ENCODE assay signal across 14 cellular contexts in the genomic region with DNA sequence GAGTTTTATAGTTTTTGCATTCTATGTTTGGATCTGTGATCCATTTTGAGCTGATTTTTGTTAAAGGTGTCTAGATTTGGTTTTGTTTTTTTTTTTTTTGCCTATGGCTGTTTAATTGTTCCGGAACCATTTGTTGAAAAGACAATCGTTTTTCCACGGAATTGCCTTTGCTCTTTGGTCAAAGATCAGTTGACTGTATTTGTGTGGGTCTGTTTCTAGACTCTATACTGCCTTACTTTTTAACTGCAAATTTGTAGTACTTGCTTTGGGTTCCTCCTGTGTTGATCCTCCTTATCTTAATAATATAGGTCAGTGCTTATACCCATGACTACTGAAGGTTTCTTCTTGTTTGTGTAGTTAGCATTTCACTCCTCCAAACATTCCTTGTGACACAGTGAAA. TPM values are rescaled to one million over a fixed set of nuclear protein-coding genes. Genes with fewer than 3 reads are reported as not detected.
DNase-seq lines count a peak whose midpoint lies in the region; ATAC-seq, FAIRE-seq and TF ChIP-seq lines count a peak whose summit lies in the region.
"Had no signal": no experiment of that assay in that cellular context is flagged by ENCODE, and none has a peak within 500 bp of the region (broad histone marks: within the 10 kb centered on the region; RNA-seq: fewer than 3 reads in every experiment).

No MANE protein-coding gene starts in this region.

- H2BK15ac ChIP-seq in H9 (ENCODE audit: low read depth, low read length), result no peak overlapping the region

- DNase-seq in D721Med (ENCODE audit: insufficient read length, low spot score) (no peak), H9 (no peak), aorta (no peak), lower leg skin (ENCODE audit: low spot score in 2 of 2) (no peak)
- DNase-seq: ACHN; Calu3; CD4-positive, CD25-positive, alpha-beta regulatory T cell; DMS79 had no signal

- H3K79me2 ChIP-seq in H9 (ENCODE audit: insufficient read depth, low read length), result peaks cover 2% of the 10 kb centered on the region; the same call in 1 of the 2 replicates

- no peak overlapping the region for H3K14ac ChIP-seq in H9 (ENCODE audit: insufficient read depth, low read length)

- H3K27me3 ChIP-seq in H9 (ENCODE audit: insufficient read depth, low read length) (no peaks in the 10 kb centered on the region), iPS-18a (ENCODE audit: control insufficient read depth, insufficient read depth, low read length) (no peaks in the 10 kb centered on the region), aorta (ENCODE audit: control insufficient read depth in 1 of 2, insufficient read depth in 2 of 2, low read length in 1 of 2) (no peaks in the 10 kb centered on the region)
- H3K27me3 ChIP-seq: BLaER1 treated with 17β-estradiol and CSF1 and Interleukin-3, amounts not matched to agents 10 nM and 100 nM had no signal

- H3K27ac Mint-ChIP-seq in H9 (peak overlapping the region; percentile 26 to 92 (median 75); a peak in 5 of 7 replicates), nephron (peak overlapping the region in 2 of 3 experiments; percentile 45 to 76)
- H3K27ac Mint-ChIP-seq: CD4-positive, CD25-positive, alpha-beta regulatory T cell; IgD-negative memory B cell had no signal

- no peak for TF ChIP-seq POLR2A in lower leg skin (IDR thresholded peaks at IDR 0.05)

- WGBS in H9 (ENCODE audit: extremely low coverage, insufficient read length, low lambda C conversion rate), result no CpG with 5 or more reads among the region's 3 CpGs
- WGBS in aorta, 2 donors, result 75 to 90% methylated on average over 3 of the region's 3 CpGs
- 93 to 97% methylated on average over 3 of the region's 3 CpGs for WGBS in lower leg skin, 2 donors

- H3K27me3 Mint-ChIP-seq in H9 (ENCODE audit: low read depth) (no peaks in the 10 kb centered on the region), nephron (ENCODE audit: low read depth) (no peaks in the 10 kb centered on the region)
- H3K27me3 Mint-ChIP-seq: IgD-negative memory B cell had no signal

- H3K56ac ChIP-seq in H9 (ENCODE audit: insufficient read length, low read depth, low read length), result no peak overlapping the region

- no peaks in the 10 kb centered on the region for H3K23me2 ChIP-seq in H9 (ENCODE audit: insufficient read length, low read depth, low read length, poor library complexity, severe bottlenecking)

- H3K18ac ChIP-seq in H9 (ENCODE audit: insufficient read length, low read depth, low read length), result no peak overlapping the region

- H2BK12ac ChIP-seq in H9 (ENCODE audit: insufficient read length, low read depth, low read length), result no peak overlapping the region

- no peak overlapping the region for H3K4me3 Mint-ChIP-seq in H9
- H3K4me3 Mint-ChIP-seq in nephron, result no peak overlapping the region
- H3K4me3 Mint-ChIP-seq: CD4-positive, CD25-positive, alpha-beta regulatory T cell; IgD-negative memory B cell had no signal

- H2AK5ac ChIP-seq in H9 (ENCODE audit: insufficient read length, low read length), result no peak overlapping the region

- peaks cover 41 to 65% of the 10 kb centered on the region in 2 experiments for H3K4me1 Mint-ChIP-seq in H9
- H3K4me1 Mint-ChIP-seq in nephron, result peaks cover 32% of the 10 kb centered on the region

- no peak overlapping the region for H4K8ac ChIP-seq in H9 (replicated peaks; ENCODE audit: insufficient read length, low read depth, low read length)

- H4K20me1 ChIP-seq in H9 (ENCODE audit: control insufficient read depth, insufficient read depth, insufficient read length), result no peaks in the 10 kb centered on the region

- no peak overlapping the region for H3K4me2 ChIP-seq in H9 (ENCODE audit: insufficient read depth, insufficient read length, low read length)
- H3K4me2 ChIP-seq: BLaER1 treated with 17β-estradiol and CSF1 and Interleukin-3, amounts not matched to agents 10 nM and 100 nM had no signal

- H3K9me3 ChIP-seq in H9 (ENCODE audit: control insufficient read depth, low read depth, low read length), result no peaks in the 10 kb centered on the region
- no peaks in the 10 kb centered on the region for H3K9me3 ChIP-seq in iPS-18a (ENCODE audit: control insufficient read depth, low read depth, low read length)
- no peaks in the 10 kb centered on the region for H3K9me3 ChIP-seq in aorta (ENCODE audit: control insufficient read depth, low read length)

- no peak for ATAC-seq in aorta (ENCODE audit: low FRiP score)
- ATAC-seq in GM21723 (IDR thresholded peaks at IDR 0.05; ENCODE audit: unreplicated experiment), result no peak
- ATAC-seq: GM12878 had no signal

- H3K79me1 ChIP-seq in H9 (ENCODE audit: insufficient read depth, low read depth, low read length, poor library complexity, severe bottlenecking), result no peaks in the 10 kb centered on the region

- no peak overlapping the region for H4K5ac ChIP-seq in H9 (ENCODE audit: insufficient read length, low read depth, low read length)

- H3K4me3 ChIP-seq in iPS-18a (ENCODE audit: low read length) (no peak overlapping the region), aorta (ENCODE audit: low read length in 2 of 2) (no peak overlapping the region), lower leg skin (ENCODE audit: low read depth, poor library complexity, severe bottlenecking) (no peak overlapping the region)
- H3K4me3 ChIP-seq: BLaER1 treated with 17β-estradiol and CSF1 and Interleukin-3, amounts not matched to agents 10 nM and 100 nM; GM12878 had no signal

- no peak overlapping the region for H2BK20ac ChIP-seq in H9 (ENCODE audit: low read depth, low read length, poor library complexity, severe bottlenecking)

- no peaks in the 10 kb centered on the region for H3K9me3 Mint-ChIP-seq in H9
- H3K9me3 Mint-ChIP-seq in nephron, result peaks cover 6% of the 10 kb centered on the region

- no peak overlapping the region for H2AFZ ChIP-seq in H9 (ENCODE audit: low read length)

- H3K4ac ChIP-seq in H9 (ENCODE audit: low read depth, low read length), result no peak overlapping the region

- no peak for TF ChIP-seq CTCF in D721Med (IDR thresholded peaks at IDR 0.05; ENCODE audit: insufficient read depth, missing control alignments)
- no peak for TF ChIP-seq CTCF in H9 (conservative IDR thresholded peaks at IDR 0.05)
- no peak for TF ChIP-seq CTCF in nephron (IDR thresholded peaks at IDR 0.05; ENCODE audit: unreplicated experiment in 3 of 3)
- TF ChIP-seq CTCF in lower leg skin (IDR thresholded peaks at IDR 0.05), result no peak

- H3K9ac ChIP-seq in H9 (ENCODE audit: extremely low read depth, insufficient read length, low read length) (no peak overlapping the region), iPS-18a (ENCODE audit: low read length) (no peak overlapping the region)
- H3K9ac ChIP-seq: BLaER1 treated with 17β-estradiol and CSF1 and Interleukin-3, amounts not matched to agents 10 nM and 100 nM had no signal

- H3K4me1 ChIP-seq in H9 (ENCODE audit: insufficient read depth, low read length) (peaks cover 9% of the 10 kb centered on the region; the same call in 1 of the 2 replicates), iPS-18a (ENCODE audit: control insufficient read depth, low read depth, low read length) (peaks cover 30% of the 10 kb centered on the region), aorta (ENCODE audit: control insufficient read depth in 1 of 2, insufficient read depth in 2 of 2, low read length in 2 of 2) (no peaks in the 10 kb centered on the region)

- H3K36me3 ChIP-seq in iPS-18a (ENCODE audit: control insufficient read depth, low read depth, low read length) (no peaks in the 10 kb centered on the region), aorta (ENCODE audit: control insufficient read depth in 1 of 2, insufficient read depth in 2 of 2, low read length in 1 of 2) (no peaks in the 10 kb centered on the region)

- H3K23ac ChIP-seq in H9 (ENCODE audit: insufficient read length, low read depth, low read length), result no peak overlapping the region

- no peak overlapping the region for H2BK120ac ChIP-seq in H9 (ENCODE audit: low read depth, low read length, poor library complexity, severe bottlenecking)

- H2BK5ac ChIP-seq in H9 (ENCODE audit: insufficient read length, low read length), result no peak overlapping the region

- intact Hi-C loops in aorta (cut with DNase I), result no loop called here
- intact Hi-C loops in lower leg skin (cut with DNase I; ENCODE audit: low total_unique reads), result no loop called here

- no peaks in the 10 kb centered on the region for H3K36me3 Mint-ChIP-seq in H9 (ENCODE audit: insufficient read depth in 1 of 3, low read depth in 3 of 3)
- peaks cover 7% of the 10 kb centered on the region for H3K36me3 Mint-ChIP-seq in nephron (ENCODE audit: low read depth)
- H3K36me3 Mint-ChIP-seq: CD4-positive, CD25-positive, alpha-beta regulatory T cell; IgD-negative memory B cell had no signal

- no peak overlapping the region for H3T11ph ChIP-seq in H9 (ENCODE audit: low read length)

- H3K27ac ChIP-seq in H9 (ENCODE audit: insufficient read length, low read depth, low read length), result no peak overlapping the region
- H3K27ac ChIP-seq in iPS-18a (ENCODE audit: low read length), result peak overlapping the region; percentile 21
- no peak overlapping the region for H3K27ac ChIP-seq in aorta (ENCODE audit: low read depth in 1 of 2, low read length in 2 of 2)
- H3K27ac ChIP-seq: BLaER1 treated with 17β-estradiol and CSF1 and Interleukin-3, amounts not matched to agents 10 nM and 100 nM had no signal

- peak; percentile 21 for FAIRE-seq in D721Med (lab: Jason Lieb, UNC)
- FAIRE-seq: GM12878 had no signal

- H4K91ac ChIP-seq in H9 (ENCODE audit: insufficient read length, low read depth, low read length), result no peak overlapping the region

RNA-seq across cellular contexts. Expression of a gene that starts 30.4 kb away (rescaled TPM):
- total RNA-seq in H9 (2021), result 17.5 and 17.7 TPM in 2 replicates
- total RNA-seq in aorta, result 10 to 100 TPM in 1 of 2 donors, 1 to 10 TPM in 1; 8.3 to 10.6 TPM
- polyA plus RNA-seq in aorta, result 1 to 10 TPM; 4.3 to 4.6 TPM
- total RNA-seq in lower leg skin, result 10 to 100 TPM; 53.7 to 78.3 (median 63.8) TPM
